7 cellular contexts compared by ENCODE assay signal in the genomic region with DNA sequence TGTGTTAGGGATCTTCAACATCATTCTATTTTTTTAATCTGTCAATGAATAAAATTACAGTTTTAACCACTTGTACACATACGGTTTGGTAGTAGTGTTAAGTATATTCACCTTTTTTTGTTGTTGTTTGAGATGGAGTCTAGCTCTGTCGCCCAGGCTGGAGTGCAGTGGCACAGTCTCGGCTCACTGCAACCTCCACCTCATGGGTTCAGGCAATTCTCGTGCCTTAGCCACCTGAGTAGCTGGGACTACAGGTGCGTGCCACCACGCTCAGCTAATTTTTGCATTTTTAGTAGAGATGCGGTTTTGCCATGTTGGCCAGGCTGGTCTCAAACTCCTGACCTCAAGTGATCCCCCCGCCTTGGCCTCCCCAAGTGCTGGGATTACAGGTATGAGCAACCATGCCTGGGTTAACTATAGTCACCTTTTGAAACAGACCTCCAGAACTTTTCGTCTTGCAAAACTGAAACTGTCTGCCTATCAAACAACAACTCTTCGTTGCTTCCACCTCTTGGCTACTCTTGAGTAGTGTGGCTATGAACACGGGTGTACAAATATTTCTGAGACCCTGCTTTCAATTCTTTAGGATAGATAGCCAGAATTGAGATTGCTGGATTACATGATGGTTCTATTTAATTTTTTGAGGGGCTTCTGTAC.
DNase-seq lines count a peak whose midpoint lies in the region; ATAC-seq lines count a peak whose summit lies in the region.
"Not testable (repeated sequence)": the region's sequence is repeated elsewhere in the genome, so short reads cannot be mapped to it uniquely, and the experiment has no call there.

No MANE protein-coding gene starts in this region.

- not testable (repeated sequence) for H3K27me3 Mint-ChIP-seq in CD4-positive, alpha-beta memory T cell; T-helper 1 cell treated with Interleukin-12 subunit alpha and Interleukin-12 subunit beta and Interleukin-4 antibody, amounts not matched to agents 30 μg/mL and 1 μg/mL, for 36 hours (ENCODE audit: low read depth); activated CD4-positive, alpha-beta memory T cell treated with anti-CD3 and anti-CD28 coated beads, Interleukin-2, amount 10 ng/mL, durations not matched to agents 7 days and 5 days; activated T-helper 1 cell treated with anti-CD3 and anti-CD28 coated beads, Interleukin-12 subunit alpha, Interleukin-12 subunit beta, Interleukin-2, Interleukin-4 antibody, amounts not matched to agents 30 ng/mL and 10 ng/mL and 1 ng/mL, durations not matched to agents 14 hours and 24 hours and 36 hours (ENCODE audit: insufficient read depth); activated naive CD8-positive, alpha-beta T cell treated with anti-CD3 and anti-CD28 coated beads for 36 hours; naive thymus-derived CD4-positive, alpha-beta T cell

- not testable (repeated sequence) for H3K27ac ChIP-seq in CD4-positive, alpha-beta memory T cell (ENCODE audit: low read depth, low read length)
- H3K27ac ChIP-seq in KOPT-K1 (ENCODE audit: low read depth, low read length, poor library complexity, severe bottlenecking): peak overlapping the region; percentile 84
- H3K27ac ChIP-seq in naive thymus-derived CD4-positive, alpha-beta T cell (ENCODE audit: low read depth, low read length): peak overlapping the region; percentile 58

- intact Hi-C loops in CD4-positive, alpha-beta memory T cell (cut with micrococcal nuclease); activated T-helper 1 cell treated with anti-CD3 and anti-CD28 coated beads, Interleukin-12 subunit alpha, Interleukin-12 subunit beta, Interleukin-2, Interleukin-4 antibody, amounts not matched to agents 30 ng/mL and 10 ng/mL and 1 ng/mL, durations not matched to agents 14 hours and 24 hours and 36 hours (cut with micrococcal nuclease); naive thymus-derived CD4-positive, alpha-beta T cell (cut with micrococcal nuclease): not testable (repeated sequence)

- H3K4me1 ChIP-seq in CD4-positive, alpha-beta memory T cell (ENCODE audit: insufficient read depth, low read length): peaks cover 88% of the 10 kb centered on the region
- H3K4me1 ChIP-seq in naive thymus-derived CD4-positive, alpha-beta T cell (ENCODE audit: control insufficient read depth in 2 of 2, insufficient read depth in 2 of 2, low read length in 2 of 2): peaks cover 14 to 87% of the 10 kb centered on the region in 2 donors

- peak overlapping the region; percentile 37 to 89 (median 70) for H3K4me3 Mint-ChIP-seq in CD4-positive, alpha-beta memory T cell
- H3K4me3 Mint-ChIP-seq in T-helper 1 cell treated with Interleukin-12 subunit alpha and Interleukin-12 subunit beta and Interleukin-4 antibody, amounts not matched to agents 30 μg/mL and 1 μg/mL, for 36 hours: peak overlapping the region; percentile 25
- peak overlapping the region; percentile 64 for H3K4me3 Mint-ChIP-seq in activated CD4-positive, alpha-beta memory T cell treated with anti-CD3 and anti-CD28 coated beads, Interleukin-2, amount 10 ng/mL, durations not matched to agents 7 days and 5 days
- H3K4me3 Mint-ChIP-seq in activated T-helper 1 cell treated with anti-CD3 and anti-CD28 coated beads, Interleukin-12 subunit alpha, Interleukin-12 subunit beta, Interleukin-2, Interleukin-4 antibody, amounts not matched to agents 30 ng/mL and 10 ng/mL and 1 ng/mL, durations not matched to agents 14 hours and 24 hours and 36 hours: peak overlapping the region; percentile 17
- not testable (repeated sequence) for H3K4me3 Mint-ChIP-seq in activated naive CD8-positive, alpha-beta T cell treated with anti-CD3 and anti-CD28 coated beads for 36 hours
- peak overlapping the region in 9 of 10 donors; percentile 14 to 87 (median 55) for H3K4me3 Mint-ChIP-seq in naive thymus-derived CD4-positive, alpha-beta T cell

- H3K9me3 ChIP-seq in CD4-positive, alpha-beta memory T cell (ENCODE audit: control insufficient read depth in 1 of 2, low read length in 2 of 2); KOPT-K1 (ENCODE audit: insufficient read depth, low read length, poor library complexity, severe bottlenecking); naive thymus-derived CD4-positive, alpha-beta T cell (ENCODE audit: control insufficient read depth in 2 of 3, low read length in 3 of 3): not testable (repeated sequence)

- peak in 2 of 5 donors; percentile 3 to 39 for DNase-seq in CD4-positive, alpha-beta memory T cell
- DNase-seq in activated CD4-positive, alpha-beta memory T cell treated with anti-CD3 and anti-CD28 coated beads, Interleukin-2, amount 10 ng/mL, durations not matched to agents 7 days and 5 days: peak; percentile 37
- not testable (repeated sequence) for DNase-seq in activated T-helper 1 cell treated with anti-CD3 and anti-CD28 coated beads, Interleukin-12 subunit alpha, Interleukin-12 subunit beta, Interleukin-2, Interleukin-4 antibody, amounts not matched to agents 30 ng/mL and 10 ng/mL and 1 ng/mL, durations not matched to agents 14 hours and 24 hours and 36 hours (ENCODE audit: low spot score); activated naive CD8-positive, alpha-beta T cell treated with anti-CD3 and anti-CD28 coated beads for 36 hours
- DNase-seq in naive thymus-derived CD4-positive, alpha-beta T cell: peak in 1 of 9 donors; percentile 22

- not testable (repeated sequence) for H3K36me3 Mint-ChIP-seq in CD4-positive, alpha-beta memory T cell
- peaks cover 25% of the 10 kb centered on the region for H3K36me3 Mint-ChIP-seq in T-helper 1 cell treated with Interleukin-12 subunit alpha and Interleukin-12 subunit beta and Interleukin-4 antibody, amounts not matched to agents 30 μg/mL and 1 μg/mL, for 36 hours (ENCODE audit: low read depth)
- peaks cover 24% of the 10 kb centered on the region for H3K36me3 Mint-ChIP-seq in activated CD4-positive, alpha-beta memory T cell treated with anti-CD3 and anti-CD28 coated beads, Interleukin-2, amount 10 ng/mL, durations not matched to agents 7 days and 5 days (ENCODE audit: low read depth)
- H3K36me3 Mint-ChIP-seq in activated T-helper 1 cell treated with anti-CD3 and anti-CD28 coated beads, Interleukin-12 subunit alpha, Interleukin-12 subunit beta, Interleukin-2, Interleukin-4 antibody, amounts not matched to agents 30 ng/mL and 10 ng/mL and 1 ng/mL, durations not matched to agents 14 hours and 24 hours and 36 hours (ENCODE audit: low read depth): peaks cover 23% of the 10 kb centered on the region
- H3K36me3 Mint-ChIP-seq in activated naive CD8-positive, alpha-beta T cell treated with anti-CD3 and anti-CD28 coated beads for 36 hours: peaks cover 35% of the 10 kb centered on the region
- peaks cover 0 to 36% (median 0%) of the 10 kb centered on the region in 5 donors for H3K36me3 Mint-ChIP-seq in naive thymus-derived CD4-positive, alpha-beta T cell

- H3K36me3 ChIP-seq in CD4-positive, alpha-beta memory T cell (ENCODE audit: insufficient read depth, low read length); KOPT-K1 (ENCODE audit: insufficient read depth, low read length); naive thymus-derived CD4-positive, alpha-beta T cell (ENCODE audit: control insufficient read depth in 2 of 3, insufficient read depth in 3 of 3, low read length in 3 of 3): not testable (repeated sequence)

- POLR2A ChIA-PET in CD4-positive, alpha-beta memory T cell (lab: Charles Lee; ENCODE audit: partially characterized antibody): interaction anchor here (1.0 to 3.0 kb wide), 5 partner anchors 10 to 145 kb away, joined by 3 to 15 read pairs (median 5); no protein-coding TSS in a partner anchor
- POLR2A ChIA-PET in activated CD4-positive, alpha-beta memory T cell treated with anti-CD3 and anti-CD28 coated beads, Interleukin-2, amount 10 ng/mL, durations not matched to agents 7 days and 5 days (lab: Charles Lee): interaction anchor here (0.6 to 2.4 kb wide), 9 partner anchors 8 to 149 kb away, joined by 3 to 12 read pairs (median 4); no protein-coding TSS in a partner anchor
- POLR2A ChIA-PET in naive thymus-derived CD4-positive, alpha-beta T cell (lab: Charles Lee): interaction anchor here (0.8 to 1.0 kb wide), 4 partner anchors 10 to 38 kb away, joined by 3 to 4 read pairs (median 3); no protein-coding TSS in a partner anchor

- not testable (repeated sequence) for H3K9me3 Mint-ChIP-seq in CD4-positive, alpha-beta memory T cell; T-helper 1 cell treated with Interleukin-12 subunit alpha and Interleukin-12 subunit beta and Interleukin-4 antibody, amounts not matched to agents 30 μg/mL and 1 μg/mL, for 36 hours; activated CD4-positive, alpha-beta memory T cell treated with anti-CD3 and anti-CD28 coated beads, Interleukin-2, amount 10 ng/mL, durations not matched to agents 7 days and 5 days; activated T-helper 1 cell treated with anti-CD3 and anti-CD28 coated beads, Interleukin-12 subunit alpha, Interleukin-12 subunit beta, Interleukin-2, Interleukin-4 antibody, amounts not matched to agents 30 ng/mL and 10 ng/mL and 1 ng/mL, durations not matched to agents 14 hours and 24 hours and 36 hours
- H3K9me3 Mint-ChIP-seq in activated naive CD8-positive, alpha-beta T cell treated with anti-CD3 and anti-CD28 coated beads for 36 hours: peaks cover 17% of the 10 kb centered on the region
- peaks cover 0 to 10% (median 0%) of the 10 kb centered on the region in 11 donors for H3K9me3 Mint-ChIP-seq in naive thymus-derived CD4-positive, alpha-beta T cell

- peaks cover 55 to 88% (median 77%) of the 10 kb centered on the region in 4 donors for H3K4me1 Mint-ChIP-seq in CD4-positive, alpha-beta memory T cell
- H3K4me1 Mint-ChIP-seq in T-helper 1 cell treated with Interleukin-12 subunit alpha and Interleukin-12 subunit beta and Interleukin-4 antibody, amounts not matched to agents 30 μg/mL and 1 μg/mL, for 36 hours (ENCODE audit: low read depth): peaks cover 72% of the 10 kb centered on the region
- H3K4me1 Mint-ChIP-seq in activated CD4-positive, alpha-beta memory T cell treated with anti-CD3 and anti-CD28 coated beads, Interleukin-2, amount 10 ng/mL, durations not matched to agents 7 days and 5 days: peaks cover 81% of the 10 kb centered on the region
- peaks cover 88% of the 10 kb centered on the region for H3K4me1 Mint-ChIP-seq in activated T-helper 1 cell treated with anti-CD3 and anti-CD28 coated beads, Interleukin-12 subunit alpha, Interleukin-12 subunit beta, Interleukin-2, Interleukin-4 antibody, amounts not matched to agents 30 ng/mL and 10 ng/mL and 1 ng/mL, durations not matched to agents 14 hours and 24 hours and 36 hours (ENCODE audit: low read depth)
- peaks cover 80% of the 10 kb centered on the region for H3K4me1 Mint-ChIP-seq in activated naive CD8-positive, alpha-beta T cell treated with anti-CD3 and anti-CD28 coated beads for 36 hours
- peaks cover 50 to 95% (median 83%) of the 10 kb centered on the region in 7 donors for H3K4me1 Mint-ChIP-seq in naive thymus-derived CD4-positive, alpha-beta T cell

- CTCF ChIA-PET in CD4-positive, alpha-beta memory T cell (lab: Charles Lee; ENCODE audit: partially characterized antibody): interaction anchor here (2.1 kb wide), 1 partner anchor 113 kb away, joined by 5 read pairs; no protein-coding TSS in a partner anchor
- CTCF ChIA-PET in activated CD4-positive, alpha-beta memory T cell treated with anti-CD3 and anti-CD28 coated beads, Interleukin-2, amount 10 ng/mL, durations not matched to agents 7 days and 5 days (lab: Charles Lee): interaction anchor here (1.1 kb wide), 1 partner anchor 82 kb away, joined by 3 read pairs; no protein-coding TSS in a partner anchor
- CTCF ChIA-PET in naive thymus-derived CD4-positive, alpha-beta T cell (lab: Charles Lee): interaction anchor here (0.6 kb wide), 1 partner anchor 96 kb away, joined by 3 read pairs; no protein-coding TSS in a partner anchor

- H3K4me3 ChIP-seq in CD4-positive, alpha-beta memory T cell (ENCODE audit: low read length in 2 of 2); naive thymus-derived CD4-positive, alpha-beta T cell (ENCODE audit: low read length): not testable (repeated sequence)

- ATAC-seq in naive thymus-derived CD4-positive, alpha-beta T cell: not testable (repeated sequence)

- peak overlapping the region; percentile 11 to 96 (median 81) for H3K27ac Mint-ChIP-seq in CD4-positive, alpha-beta memory T cell
- H3K27ac Mint-ChIP-seq in T-helper 1 cell treated with Interleukin-12 subunit alpha and Interleukin-12 subunit beta and Interleukin-4 antibody, amounts not matched to agents 30 μg/mL and 1 μg/mL, for 36 hours: peak overlapping the region; percentile 80
- peak overlapping the region; percentile 98 for H3K27ac Mint-ChIP-seq in activated CD4-positive, alpha-beta memory T cell treated with anti-CD3 and anti-CD28 coated beads, Interleukin-2, amount 10 ng/mL, durations not matched to agents 7 days and 5 days
- peak overlapping the region; percentile 84 for H3K27ac Mint-ChIP-seq in activated T-helper 1 cell treated with anti-CD3 and anti-CD28 coated beads, Interleukin-12 subunit alpha, Interleukin-12 subunit beta, Interleukin-2, Interleukin-4 antibody, amounts not matched to agents 30 ng/mL and 10 ng/mL and 1 ng/mL, durations not matched to agents 14 hours and 24 hours and 36 hours
- H3K27ac Mint-ChIP-seq in activated naive CD8-positive, alpha-beta T cell treated with anti-CD3 and anti-CD28 coated beads for 36 hours: peak overlapping the region; percentile 80
- H3K27ac Mint-ChIP-seq in naive thymus-derived CD4-positive, alpha-beta T cell: peak overlapping the region; percentile 82 to 97 (median 90)

- H3K27me3 ChIP-seq in CD4-positive, alpha-beta memory T cell (ENCODE audit: insufficient read depth, low read length); naive thymus-derived CD4-positive, alpha-beta T cell (ENCODE audit: control insufficient read depth in 2 of 2, insufficient read depth in 2 of 2, low read length in 2 of 2): not testable (repeated sequence)
